In the genomic region with DNA sequence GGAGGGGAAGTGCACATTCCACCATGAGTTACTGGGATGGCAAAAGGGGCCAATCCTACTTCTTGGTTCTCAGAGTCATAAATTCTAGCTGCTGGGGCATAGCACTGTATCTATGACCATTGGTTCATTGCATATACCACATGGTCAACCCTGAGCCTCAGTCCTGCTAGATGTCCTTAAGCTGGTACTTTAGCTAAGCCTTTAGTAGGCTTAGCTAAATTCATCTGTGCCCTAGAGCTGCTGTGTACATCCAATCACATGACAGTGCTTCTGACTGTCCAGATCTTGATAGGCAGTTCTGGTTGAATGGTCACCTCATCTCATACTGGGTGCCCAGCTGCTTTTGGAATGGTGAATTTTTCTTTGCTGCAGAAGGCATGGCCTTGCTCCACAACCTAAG, we compare ENCODE assay signal across 18 cellular contexts.
"Had no signal": no experiment of that assay in that cellular context is flagged by ENCODE, and none has a peak within 500 bp of the region (broad histone marks: within the 10 kb centered on the region; RNA-seq: fewer than 3 reads in every experiment).

No MANE protein-coding gene starts in this region.

- H3K4me1 ChIP-seq: prostate gland had no signal

- DNase-seq: activated CD4-positive, alpha-beta T cell treated with anti-CD3 and anti-CD28 coated beads, Interleukin-2, amount 10 ng/mL, durations not matched to agents 24 days and 14 days; activated CD8-positive, alpha-beta T cell treated with anti-CD3 and anti-CD28 coated beads for 36 hours; activated gamma-delta T cell; activated naive CD4-positive, alpha-beta T cell treated with anti-CD3 and anti-CD28 coated beads, Interleukin-2, amount 50 U/mL, for 16 hours; activated naive CD8-positive, alpha-beta T cell treated with anti-CD3 and anti-CD28 coated beads, Interleukin-2, amount 50 U/mL, for 24 hours; effector CD4-positive, alpha-beta T cell; heart left ventricle; lower lobe of right lung; mucosa of descending colon; spleen; stimulated activated CD4-positive, alpha-beta T cell treated with anti-CD3 and anti-CD28 coated beads, Interleukin-4, amount 100 ng/mL, for 1 hour; stimulated activated naive CD4-positive, alpha-beta T cell treated with Interleukin-2 at 50 U/mL for 16 hours; substantia nigra; thyroid gland had no signal

- H3K9me3 ChIP-seq: heart left ventricle, lower lobe of right lung, mucosa of descending colon, prostate gland, spleen, thyroid gland had no signal

- H3K4me1 Mint-ChIP-seq: activated naive CD8-positive, alpha-beta T cell treated with anti-CD3 and anti-CD28 coated beads, Interleukin-2, amount 50 U/mL, for 24 hours; neural progenitor cell had no signal

- ATAC-seq: activated CD4-positive, CD25-positive, alpha-beta regulatory T cell treated with anti-CD3 and anti-CD28 coated beads, Interleukin-2, amount 50 U/mL, for 24 hours; activated CD8-positive, alpha-beta T cell treated with anti-CD3 and anti-CD28 coated beads for 36 hours; activated naive CD8-positive, alpha-beta T cell treated with anti-CD3 and anti-CD28 coated beads, Interleukin-2, amount 50 U/mL, for 24 hours; lower lobe of right lung had no signal

- H3K9me3 Mint-ChIP-seq: activated CD4-positive, alpha-beta T cell treated with anti-CD3 and anti-CD28 coated beads, Interleukin-2, amount 10 ng/mL, durations not matched to agents 24 days and 14 days; activated CD8-positive, alpha-beta T cell treated with anti-CD3 and anti-CD28 coated beads for 36 hours; activated naive CD8-positive, alpha-beta T cell treated with anti-CD3 and anti-CD28 coated beads, Interleukin-2, amount 50 U/mL, for 24 hours; activated T-helper 1 cell treated with anti-CD3 and anti-CD28 coated beads, Interleukin-12 subunit alpha, Interleukin-12 subunit beta, Interleukin-2, Interleukin-4 antibody, amounts not matched to agents 30 ng/mL and 10 ng/mL and 1 ng/mL, durations not matched to agents 14 hours and 24 hours and 36 hours; neural progenitor cell had no signal

- H3K27me3 ChIP-seq: heart left ventricle, neural progenitor cell, spleen, thyroid gland had no signal

- H3K27me3 Mint-ChIP-seq: activated CD4-positive, alpha-beta T cell treated with anti-CD3 and anti-CD28 coated beads, Interleukin-2, amount 10 ng/mL, durations not matched to agents 24 days and 14 days; activated CD8-positive, alpha-beta T cell treated with anti-CD3 and anti-CD28 coated beads for 36 hours; activated naive CD8-positive, alpha-beta T cell treated with anti-CD3 and anti-CD28 coated beads, Interleukin-2, amount 50 U/mL, for 24 hours had no signal

- H3K27ac ChIP-seq: heart left ventricle, lower lobe of right lung, neural progenitor cell, prostate gland, spleen, thyroid gland had no signal

- H3K4me3 ChIP-seq: heart left ventricle, lower lobe of right lung, mucosa of descending colon, neural progenitor cell, prostate gland, spleen, thyroid gland had no signal

- H3K4me3 Mint-ChIP-seq: activated CD4-positive, alpha-beta T cell treated with anti-CD3 and anti-CD28 coated beads, Interleukin-2, amount 10 ng/mL, durations not matched to agents 24 days and 14 days; activated CD8-positive, alpha-beta T cell treated with anti-CD3 and anti-CD28 coated beads for 36 hours; activated naive CD8-positive, alpha-beta T cell treated with anti-CD3 and anti-CD28 coated beads, Interleukin-2, amount 50 U/mL, for 24 hours; activated T-helper 1 cell treated with anti-CD3 and anti-CD28 coated beads, Interleukin-12 subunit alpha, Interleukin-12 subunit beta, Interleukin-2, Interleukin-4 antibody, amounts not matched to agents 30 ng/mL and 10 ng/mL and 1 ng/mL, durations not matched to agents 14 hours and 24 hours and 36 hours; neural progenitor cell had no signal

- H3K27ac Mint-ChIP-seq: activated CD4-positive, alpha-beta T cell treated with anti-CD3 and anti-CD28 coated beads, Interleukin-2, amount 10 ng/mL, durations not matched to agents 24 days and 14 days; activated CD8-positive, alpha-beta T cell treated with anti-CD3 and anti-CD28 coated beads for 36 hours; activated naive CD8-positive, alpha-beta T cell treated with anti-CD3 and anti-CD28 coated beads, Interleukin-2, amount 50 U/mL, for 24 hours; activated T-helper 1 cell treated with anti-CD3 and anti-CD28 coated beads, Interleukin-12 subunit alpha, Interleukin-12 subunit beta, Interleukin-2, Interleukin-4 antibody, amounts not matched to agents 30 ng/mL and 10 ng/mL and 1 ng/mL, durations not matched to agents 14 hours and 24 hours and 36 hours had no signal
